In genomic region chr19:45158503-45159026, GRCh38 we compare ENCODE assay signal across 2 cellular contexts.
TF ChIP-seq lines count a peak whose summit lies in the region.

No MANE protein-coding gene starts in this region.

TF ChIP-seq in A549, 52 proteins besides CTCF, POLR2A, EP300 and RAD21:
- TF ChIP-seq EHF (CRISPR knock-in tag; IDR thresholded peaks at IDR 0.05) = no peak
- TF ChIP-seq POLR2AphosphoS2 (conservative IDR thresholded peaks at IDR 0.05; ENCODE audit: low read length) = 0 out of 2 replicates have a peak, but pooled peaks have one; percentile 33
- no peak for TF ChIP-seq HOXB5 (CRISPR knock-in tag; IDR thresholded peaks at IDR 0.05)
- TF ChIP-seq EHMT2 (IDR thresholded peaks at IDR 0.05; ENCODE audit: low read depth) = no peak
- TF ChIP-seq CHD2 (IDR thresholded peaks at IDR 0.05; ENCODE audit: low read length, partially characterized antibody) = no peak
TF ChIP-seq in A549: peak in this region for 1.

TF ChIP-seq in K562, 482 proteins besides CTCF, POLR2A, EP300 and RAD21:
- TF ChIP-seq ZNF398 (CRISPR knock-in tag; IDR thresholded peaks at IDR 0.05) (no peak), POLR2G (IDR thresholded peaks at IDR 0.05; ENCODE audit: low read depth, low read length) (peak; percentile 69)
